28 cellular contexts compared by ENCODE assay signal in genomic region chr7:124183649-124184048, GRCh38.
"Had no signal": no experiment of that assay in that cellular context is flagged by ENCODE, and none has a peak within 500 bp of the region (broad histone marks: within the 10 kb centered on the region; RNA-seq: fewer than 3 reads in every experiment).

No MANE protein-coding gene starts in this region.

- H3K4me3 ChIP-seq: adrenal gland, body of pancreas, breast epithelium had no signal

- H3K36me3 ChIP-seq: adrenal gland, brain microvascular endothelial cell, breast epithelium, WERI-Rb-1 had no signal

- H3K9me3 ChIP-seq: adrenal gland, body of pancreas, breast epithelium had no signal

- H3K27me3 ChIP-seq: adrenal gland, body of pancreas, brain microvascular endothelial cell, breast epithelium had no signal

- H3K27ac ChIP-seq: adrenal gland, body of pancreas, brain microvascular endothelial cell, breast epithelium, WERI-Rb-1 had no signal

- DNase-seq: activated CD4-positive, alpha-beta memory T cell treated with anti-CD3 and anti-CD28 coated beads for 36 hours; activated CD4-positive, alpha-beta T cell treated with anti-CD3 and anti-CD28 coated beads for 4 hours; activated CD4-positive, alpha-beta T cell treated with anti-CD3 and anti-CD28 coated beads, Interleukin-2, amount 10 ng/mL, durations not matched to agents 24 days and 14 days; activated CD4-positive, alpha-beta T cell treated with anti-CD3 and anti-CD28 coated beads, Interleukin-2, amount 50 U/mL, for 1 hour; activated CD4-positive, alpha-beta T cell treated with anti-CD3 and anti-CD28 coated beads, Interleukin-2, amount 50 U/mL, for 4 hours; activated CD4-positive, CD25-positive, alpha-beta regulatory T cell treated with anti-CD3 and anti-CD28 coated beads, Interleukin-2, amount 50 U/mL, for 72 hours; activated CD8-positive, alpha-beta memory T cell treated with anti-CD3 and anti-CD28 coated beads, Interleukin-2, amount 50 U/mL, for 4 hours; activated CD8-positive, alpha-beta T cell treated with anti-CD3 and anti-CD28 coated beads for 36 hours; activated effector memory CD4-positive, alpha-beta T cell treated with anti-CD3 and anti-CD28 coated beads, Interleukin-2, amount 50 U/mL, for 16 hours; activated gamma-delta T cell treated with Interleukin-2 at 50 U/mL for 16 hours; activated naive CD4-positive, alpha-beta T cell; activated naive CD4-positive, alpha-beta T cell treated with anti-CD3 and anti-CD28 coated beads for 36 hours; activated naive CD4-positive, alpha-beta T cell treated with anti-CD3 and anti-CD28 coated beads, Interleukin-2, amount 50 U/mL, for 16 hours; activated naive CD8-positive, alpha-beta T cell treated with anti-CD3 and anti-CD28 coated beads for 36 hours; activated T-cell treated with anti-CD3 and anti-CD28 coated beads for 4 hours; activated T-cell treated with anti-CD3 and anti-CD28 coated beads, Interleukin-2, amount 50 U/mL, for 1 hour; activated T-cell treated with anti-CD3 and anti-CD28 coated beads, Interleukin-2, amount 50 U/mL, for 4 hours; activated T-cell treated with anti-CD3 and anti-CD28 coated beads, Interleukin-2, amount 50 U/mL, for 72 hours; adrenal gland; amniotic stem cell; aorta; body of pancreas; brain microvascular endothelial cell; central memory CD4-positive, alpha-beta T cell; T-helper 2 cell; T-helper 9 cell; WERI-Rb-1 had no signal
